Comparison of ENCODE assay signal across 8 cellular contexts in the genomic region with DNA sequence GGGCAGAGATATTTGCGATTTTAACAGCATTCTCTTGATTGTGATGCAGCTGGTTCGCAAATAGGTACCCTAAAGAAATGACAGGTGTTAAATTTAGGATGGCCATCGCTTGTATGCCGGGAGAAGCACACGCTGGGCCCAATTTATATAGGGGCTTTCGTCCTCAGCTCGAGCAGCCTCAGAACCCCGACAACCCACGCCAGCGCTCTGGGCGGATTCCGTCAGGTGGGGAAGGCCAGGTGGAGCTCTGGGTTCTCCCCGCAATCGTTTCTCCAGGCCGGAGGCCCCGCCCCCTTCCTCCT. TPM values are rescaled to one million over a fixed set of nuclear protein-coding genes. Genes with fewer than 3 reads are reported as not detected.
DNase-seq lines count a peak whose midpoint lies in the region; ATAC-seq and TF ChIP-seq lines count a peak whose summit lies in the region.

No MANE protein-coding gene starts in this region.

- no peak overlapping the region for H4K8ac ChIP-seq in neuronal stem cell (ENCODE audit: low read depth, low read length)

- no peaks in the 10 kb centered on the region for H3K9me3 ChIP-seq in CD4-positive, CD25-positive, alpha-beta regulatory T cell (ENCODE audit: control insufficient read depth in 2 of 2, low read length in 2 of 2)
- no peaks in the 10 kb centered on the region for H3K9me3 ChIP-seq in OCI-LY3 (ENCODE audit: insufficient read depth, low read length)
- H3K9me3 ChIP-seq in endodermal cell (ENCODE audit: control insufficient read depth, low read length), result peaks cover 8% of the 10 kb centered on the region
- peaks cover 2 to 5% of the 10 kb centered on the region in 2 donors for H3K9me3 ChIP-seq in neuronal stem cell (replicated peaks in 1 of 2; ENCODE audit: control insufficient read depth in 2 of 2, insufficient read depth in 1 of 2, low read depth in 1 of 2, low read length in 2 of 2)

- H3K36me3 ChIP-seq in CD4-positive, CD25-positive, alpha-beta regulatory T cell (ENCODE audit: control insufficient read depth, insufficient read depth, low read length), result no peaks in the 10 kb centered on the region
- peaks cover 3% of the 10 kb centered on the region for H3K36me3 ChIP-seq in OCI-LY3 (replicated peaks; ENCODE audit: low read depth, low read length)
- peaks cover 6% of the 10 kb centered on the region for H3K36me3 ChIP-seq in endodermal cell (ENCODE audit: control insufficient read depth, insufficient read depth, low read length)
- H3K36me3 ChIP-seq in neuronal stem cell (replicated peaks in 1 of 2; ENCODE audit: control insufficient read depth in 2 of 2, insufficient read depth in 2 of 2, low read length in 2 of 2), result peaks cover 0 to 2% of the 10 kb centered on the region in 2 donors

- H3K4me1 Mint-ChIP-seq in CD4-positive, CD25-positive, alpha-beta regulatory T cell, result peaks cover 22 to 35% (median 23%) of the 10 kb centered on the region in 4 donors
- peaks cover 7% of the 10 kb centered on the region for H3K4me1 Mint-ChIP-seq in endodermal cell

- peaks cover 22% of the 10 kb centered on the region for H3K4me1 ChIP-seq in CD4-positive, CD25-positive, alpha-beta regulatory T cell (ENCODE audit: control insufficient read depth, insufficient read depth, low read length, poor library complexity, severe bottlenecking)
- peaks cover 12% of the 10 kb centered on the region for H3K4me1 ChIP-seq in OCI-LY3 (ENCODE audit: low read length)
- no peaks in the 10 kb centered on the region for H3K4me1 ChIP-seq in endodermal cell (ENCODE audit: control insufficient read depth, insufficient read depth, low read length)
- H3K4me1 ChIP-seq in neuronal stem cell (ENCODE audit: control insufficient read depth in 2 of 2, insufficient read depth in 1 of 2, low read depth in 1 of 2, low read length in 2 of 2), result peaks cover 3 to 8% of the 10 kb centered on the region in 2 donors

- H3K23ac ChIP-seq in neuronal stem cell (ENCODE audit: low read depth, low read length, poor library complexity), result no peak overlapping the region

- H2AFZ ChIP-seq in OCI-LY3 (ENCODE audit: low read depth, low read length) (peak overlapping the region; percentile 64; the same call in 1 of the 2 replicates), neuronal stem cell (ENCODE audit: low read length) (peak overlapping the region; percentile 94)

- WGBS in endodermal cell (ENCODE audit: insufficient coverage in 1 of 2, insufficient read length in 1 of 2), 2 experiments, result 0 to 14% methylated on average over 8 to 16 of the region's 16 CpGs
- no CpG with 5 or more reads among the region's 16 CpGs for WGBS in neuronal stem cell (ENCODE audit: extremely low coverage in 2 of 2, insufficient read length in 2 of 2, insufficient replicate concordance in 1 of 2), 2 donors

- H3K79me2 ChIP-seq in OCI-LY3 (ENCODE audit: low read length), result peaks cover 38% of the 10 kb centered on the region

- no peak overlapping the region for H3K4ac ChIP-seq in neuronal stem cell (ENCODE audit: low read length)

- peaks cover 16% of the 10 kb centered on the region for H3K36me3 Mint-ChIP-seq in CD4-positive, CD25-positive, alpha-beta regulatory T cell
- peaks cover 23% of the 10 kb centered on the region for H3K36me3 Mint-ChIP-seq in endodermal cell (ENCODE audit: low read depth)

- no peak overlapping the region for H3K14ac ChIP-seq in neuronal stem cell (ENCODE audit: low read length)

- no peak for ATAC-seq in CD4-positive, CD25-positive, alpha-beta regulatory T cell (ENCODE audit: low read depth in 2 of 2)
- ATAC-seq in HG02642 (IDR thresholded peaks at IDR 0.05; ENCODE audit: poor library complexity, unreplicated experiment), result no peak

- H4K91ac ChIP-seq in neuronal stem cell (ENCODE audit: low read depth, low read length, poor library complexity), result no peak overlapping the region

- peak overlapping the region; percentile 37 for H3K9ac ChIP-seq in OCI-LY3 (ENCODE audit: low read length)
- peak overlapping the region; percentile 93 for H3K9ac ChIP-seq in endodermal cell (ENCODE audit: extremely low read depth, low read length, poor library complexity, severe bottlenecking)
- no peak overlapping the region for H3K9ac ChIP-seq in neuronal stem cell (ENCODE audit: low read depth, low read length, poor library complexity)

- H2BK5ac ChIP-seq in neuronal stem cell (ENCODE audit: low read length), result peak overlapping the region; percentile 93

- H3K27me3 ChIP-seq in CD4-positive, CD25-positive, alpha-beta regulatory T cell (ENCODE audit: control insufficient read depth, insufficient read depth, low read length), result no peaks in the 10 kb centered on the region
- no peaks in the 10 kb centered on the region for H3K27me3 ChIP-seq in OCI-LY3 (ENCODE audit: low read depth, low read length)
- H3K27me3 ChIP-seq in endodermal cell (ENCODE audit: control insufficient read depth, insufficient read depth, low read length, poor library complexity, severe bottlenecking), result no peaks in the 10 kb centered on the region
- no peaks in the 10 kb centered on the region for H3K27me3 ChIP-seq in neuronal stem cell (ENCODE audit: control insufficient read depth in 3 of 3, insufficient read depth in 3 of 3, low read depth in 1 of 3, low read length in 3 of 3)

- peaks cover 0 to 10% (median 2%) of the 10 kb centered on the region in 7 donors for H3K9me3 Mint-ChIP-seq in CD4-positive, CD25-positive, alpha-beta regulatory T cell
- H3K9me3 Mint-ChIP-seq in endodermal cell, result peaks cover 6% of the 10 kb centered on the region

- peak overlapping the region; percentile 94 to 100 (median 96) for H3K4me3 Mint-ChIP-seq in CD4-positive, CD25-positive, alpha-beta regulatory T cell
- H3K4me3 Mint-ChIP-seq in endodermal cell, result peak overlapping the region; percentile 83

- peak overlapping the region; percentile 72 for H3K4me3 ChIP-seq in CD4-positive, CD25-positive, alpha-beta regulatory T cell (ENCODE audit: low read depth, low read length)
- H3K4me3 ChIP-seq in OCI-LY3 (ENCODE audit: low read length) (peak overlapping the region; percentile 98), endodermal cell (ENCODE audit: low read length) (peak overlapping the region; percentile 97), neuronal stem cell (ENCODE audit: low read length in 2 of 2) (peak overlapping the region; percentile 86 to 91)

- TF ChIP-seq CTCF in OCI-LY3 (IDR thresholded peaks at IDR 0.05; ENCODE audit: low read depth, low read length) (no peak), endodermal cell (conservative IDR thresholded peaks at IDR 0.05) (no peak)

- peaks cover 16% of the 10 kb centered on the region for H3K79me1 ChIP-seq in neuronal stem cell (ENCODE audit: low read depth, low read length)

- no peak overlapping the region for H2AK5ac ChIP-seq in neuronal stem cell (ENCODE audit: low read depth, low read length)

- peak overlapping the region; percentile 98 to 99 (median 98) for H3K27ac Mint-ChIP-seq in CD4-positive, CD25-positive, alpha-beta regulatory T cell
- peak overlapping the region; percentile 99 for H3K27ac Mint-ChIP-seq in endodermal cell

- no peak overlapping the region for H3K18ac ChIP-seq in neuronal stem cell (ENCODE audit: low read length)

- H2BK15ac ChIP-seq in neuronal stem cell (ENCODE audit: low read length), result no peak overlapping the region

- DNase-seq in CD4-positive, CD25-positive, alpha-beta regulatory T cell, result no peak
- DNase-seq in endodermal cell, result no peak
- no peak for DNase-seq in neuronal stem cell (ENCODE audit: low spot score)
- DNase-seq in DMS79 (lab: John Stamatoyannopoulos, UW), result no peak
- no peak for DNase-seq in NCI-H1092 treated with DMSO at 0.1 percent for 48 hours (lab: John Stamatoyannopoulos, UW)
- no peak for DNase-seq in EL

- H4K20me1 ChIP-seq in OCI-LY3 (ENCODE audit: insufficient read depth, low read length), result peaks cover 7% of the 10 kb centered on the region; the same call in 1 of the 2 replicates

- H2BK12ac ChIP-seq in neuronal stem cell (ENCODE audit: low read length), result no peak overlapping the region

- H3K4me2 ChIP-seq in OCI-LY3 (ENCODE audit: low read length), result peak overlapping the region; percentile 78
- H3K4me2 ChIP-seq in neuronal stem cell (ENCODE audit: insufficient read depth, low read length, poor library complexity, severe bottlenecking), result peak overlapping the region; percentile 75

- peak overlapping the region; percentile 97 for H3K27ac ChIP-seq in CD4-positive, CD25-positive, alpha-beta regulatory T cell (ENCODE audit: insufficient read depth, low read length, poor library complexity, severe bottlenecking)
- H3K27ac ChIP-seq in OCI-LY3 (ENCODE audit: low read length) (no peak overlapping the region), endodermal cell (ENCODE audit: low read depth, low read length) (peak overlapping the region; percentile 94), neuronal stem cell (replicated peaks; ENCODE audit: low read length) (no peak overlapping the region)

- no peak overlapping the region for H2BK120ac ChIP-seq in neuronal stem cell (ENCODE audit: low read depth, low read length)

- H3K27me3 Mint-ChIP-seq in CD4-positive, CD25-positive, alpha-beta regulatory T cell, result no peaks in the 10 kb centered on the region
- peaks cover 22% of the 10 kb centered on the region for H3K27me3 Mint-ChIP-seq in endodermal cell (ENCODE audit: insufficient read depth)

RNA-seq across cellular contexts. Expression of a gene that starts 0.3 kb away (rescaled TPM):
- total RNA-seq in CD4-positive, CD25-positive, alpha-beta regulatory T cell, result 44.0 TPM
- 10 to 100 TPM; 36.6 to 47.5 (median 43.6) TPM for polyA plus RNA-seq in CD4-positive, CD25-positive, alpha-beta regulatory T cell
- total RNA-seq in endodermal cell, result 10 to 100 TPM; 45.7 to 49.9 TPM
- polyA plus RNA-seq in endodermal cell (2013, experiment 1 of 2), result 55.6 TPM
- 59.7 TPM for polyA plus RNA-seq in endodermal cell (2013, experiment 2 of 2)
- polyA plus RNA-seq in neuronal stem cell (2013, experiment 1 of 2), result 43.0 TPM
- polyA plus RNA-seq in neuronal stem cell (2013, experiment 2 of 2), result 44.1 TPM

Comparison
In these comparisons a context has a peak if more than half of its experiments do, and no peak if none do; other contexts are left out.
1. H3K27ac ChIP-seq: peak in CD4-positive, CD25-positive, alpha-beta regulatory T cell (single experiment) and endodermal cell (single experiment); none in OCI-LY3 (single experiment) and neuronal stem cell (single experiment).
2. Peak in every context shown above with its lines, with median percentiles within 50 percentile points of each other: H3K4me3 ChIP-seq.